Comparison of ENCODE assay signal across 14 cellular contexts in the genomic region with DNA sequence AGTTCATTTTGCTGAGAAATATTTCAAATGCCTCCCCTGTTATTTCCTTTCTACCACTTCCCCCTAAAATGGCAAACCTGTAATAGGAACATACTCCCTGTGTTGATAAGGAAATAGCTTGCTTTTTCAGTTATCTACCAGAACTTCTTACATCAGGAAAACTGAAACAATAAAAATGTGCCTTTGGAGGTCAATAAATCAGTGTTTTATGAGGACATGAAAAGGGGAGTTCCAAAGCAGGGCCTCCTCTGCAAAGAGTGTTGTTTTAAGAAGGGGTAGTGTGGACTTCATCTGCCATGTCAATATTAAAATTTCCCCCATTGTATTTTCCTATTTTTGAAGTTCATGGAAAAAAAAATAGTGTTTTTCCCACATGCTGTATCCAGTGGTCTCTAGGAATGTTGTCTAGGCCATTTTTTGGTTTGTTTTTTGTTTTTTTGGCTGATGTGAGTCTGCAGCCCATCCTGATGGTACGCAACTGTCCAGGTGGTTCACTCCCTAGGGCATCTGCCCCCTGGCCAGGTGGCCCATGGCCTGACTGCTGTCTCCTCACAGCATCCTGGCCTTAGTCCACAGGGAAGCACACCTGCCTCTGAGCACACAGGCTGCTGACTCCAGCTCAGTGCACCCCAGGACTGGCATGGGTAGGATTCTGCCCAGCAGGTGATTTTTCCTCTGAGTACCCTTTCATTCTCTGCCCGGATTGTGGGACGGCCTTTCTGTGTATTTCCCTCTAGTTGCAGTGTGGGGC. TPM values are rescaled to one million over a fixed set of nuclear protein-coding genes. Genes with fewer than 3 reads are reported as not detected.
DNase-seq lines count a peak whose midpoint lies in the region; ATAC-seq, FAIRE-seq and TF ChIP-seq lines count a peak whose summit lies in the region.
"Had no signal": no experiment of that assay in that cellular context is flagged by ENCODE, and none has a peak within 500 bp of the region (broad histone marks: within the 10 kb centered on the region; RNA-seq: fewer than 3 reads in every experiment).

No MANE protein-coding gene starts in this region.

- H3K4me1 ChIP-seq in HepG2 (ENCODE audit: insufficient read depth, low read length) (peaks cover 50% of the 10 kb centered on the region), right lobe of liver (peaks cover 0 to 8% (median 3%) of the 10 kb centered on the region in 4 donors), PC-3 (ENCODE audit: insufficient read depth, low read length) (peaks cover 63% of the 10 kb centered on the region), endothelial cell of umbilical vein (ENCODE audit: control insufficient read depth, extremely low read depth, insufficient read depth, low read length) (peaks cover 83% of the 10 kb centered on the region)

- no peak overlapping the region for H3K27ac ChIP-seq in HepG2 (ENCODE audit: extremely low read length, insufficient read depth, low read length)
- no peak overlapping the region for H3K27ac ChIP-seq in right lobe of liver
- peak overlapping the region; percentile 85 for H3K27ac ChIP-seq in PC-3 (ENCODE audit: low read length)
- peak overlapping the region; percentile 27 for H3K27ac ChIP-seq in endothelial cell of umbilical vein (ENCODE audit: insufficient read depth, low read depth, low read length)
- H3K27ac ChIP-seq: adrenal gland, SJSA1 had no signal

- DNase-seq in HepG2 (ENCODE audit: low spot score) (no peak), right lobe of liver (no peak), PC-3 (no peak), endothelial cell of umbilical vein (ENCODE audit: low read depth, low spot score) (peak; percentile 91), NCI-H446 (lab: John Stamatoyannopoulos, UW) (no peak)
- DNase-seq: activated T-cell treated with anti-CD3 and anti-CD28 coated beads for 4 hours, cortex of kidney, GOT3, NCI-H2171 had no signal

- H3F3A ChIP-seq in PC-3 (ENCODE audit: low read length, unreplicated experiment) = peaks cover 3% of the 10 kb centered on the region

- TF ChIP-seq CTCF in HepG2 (CRISPR knock-in tag; IDR thresholded peaks at IDR 0.05) (no peak), right lobe of liver (IDR thresholded peaks at IDR 0.05) (no peak), PC-3 (conservative IDR thresholded peaks at IDR 0.05; ENCODE audit: low read depth, low read length) (no peak), endothelial cell of umbilical vein (IDR thresholded peaks at IDR 0.05; ENCODE audit: extremely low read depth in 1 of 2, insufficient read depth in 1 of 2, low read depth in 1 of 2, low read length in 2 of 2) (no peak)

- H4K20me1 ChIP-seq in HepG2 (ENCODE audit: insufficient read depth, low read length) = no peaks in the 10 kb centered on the region
- H4K20me1 ChIP-seq in PC-3 (ENCODE audit: low read length) = peaks cover 14% of the 10 kb centered on the region; the same call in 1 of the 2 replicates
- no peaks in the 10 kb centered on the region for H4K20me1 ChIP-seq in endothelial cell of umbilical vein (replicated peaks; ENCODE audit: control insufficient read depth, extremely low read depth, insufficient read depth, low read length)

- FAIRE-seq in HepG2 (lab: Jason Lieb, UNC) (no peak), endothelial cell of umbilical vein (lab: Jason Lieb, UNC) (no peak)

- H3K4me3 ChIP-seq in HepG2 (replicated peaks in 1 of 3; ENCODE audit: insufficient read depth in 1 of 3, low read depth in 2 of 3, low read length in 3 of 3) = no peak overlapping the region
- no peak overlapping the region for H3K4me3 ChIP-seq in right lobe of liver
- peak overlapping the region; percentile 55 for H3K4me3 ChIP-seq in PC-3 (ENCODE audit: low read length)
- H3K4me3 ChIP-seq in endothelial cell of umbilical vein (replicated peaks in 1 of 3; ENCODE audit: insufficient read depth in 1 of 3, low read depth in 1 of 3, low read length in 3 of 3) = no peak overlapping the region
- H3K4me3 ChIP-seq: adrenal gland, SJSA1 had no signal

- in situ Hi-C loops in HepG2 (cut with HindIII; ENCODE audit: extremely low pct_ligation_motif_present, low pct_unique_long_range_greater_than_20kb) = loop anchor here (10.0 kb wide), 1 partner anchor 66 kb away; no protein-coding TSS in a partner anchor

- TF ChIP-seq EP300 in HepG2 (IDR thresholded peaks at IDR 0.05; ENCODE audit: low read depth in 2 of 2, low read length in 2 of 2) = no peak
- no peak for TF ChIP-seq EP300 in HepG2 (CRISPR knock-in tag; IDR thresholded peaks at IDR 0.05; ENCODE audit: borderline replicate concordance)

- POLR2A ChIA-PET in HepG2 (lab: Yijun Ruan, JAX) (no interaction called here), PC-3 (lab: Charles Lee; ENCODE audit: unreplicated experiment) (interaction anchor here (0.5 to 1.1 kb wide), 2 partner anchors 10 to 59 kb away, joined by 3 to 4 read pairs; no protein-coding TSS in a partner anchor), endothelial cell of umbilical vein (lab: Charles Lee) (no interaction called here)

- H3K36me3 ChIP-seq in HepG2 (replicated peaks in 1 of 2; ENCODE audit: control insufficient read depth in 1 of 2, insufficient read depth in 2 of 2, low read length in 2 of 2) (no peaks in the 10 kb centered on the region), right lobe of liver (no peaks in the 10 kb centered on the region), PC-3 (ENCODE audit: low read depth, low read length) (no peaks in the 10 kb centered on the region), endothelial cell of umbilical vein (ENCODE audit: control insufficient read depth in 2 of 2, extremely low read depth in 1 of 2, insufficient read depth in 2 of 2, low read length in 2 of 2) (no peaks in the 10 kb centered on the region)
- H3K36me3 ChIP-seq: adrenal gland, SJSA1 had no signal

- intact Hi-C loops in HepG2 (cut with micrococcal nuclease; ENCODE audit: unreplicated experiment) = no loop called here
- intact Hi-C loops in right lobe of liver (cut with DNase I) = no loop called here
- intact Hi-C loops in PC-3 (cut with micrococcal nuclease) = loop anchor here (1.0 to 5.0 kb wide), 4 partner anchors 58 to 253 kb away; no protein-coding TSS in a partner anchor
- intact Hi-C loops in endothelial cell of umbilical vein (cut with micrococcal nuclease) = loop anchor here (2.0 to 5.0 kb wide), 2 partner anchors 73 to 256 kb away; no protein-coding TSS in a partner anchor

- H3K27me3 ChIP-seq in HepG2 (ENCODE audit: control insufficient read depth in 1 of 2, insufficient read depth in 2 of 2, low read length in 2 of 2) = peaks cover 0 to 7% of the 10 kb centered on the region in 2 experiments; a peak in 1 of 5 replicates
- H3K27me3 ChIP-seq in right lobe of liver = peaks cover 0 to 14% of the 10 kb centered on the region in 2 donors
- H3K27me3 ChIP-seq in PC-3 (ENCODE audit: low read length) = no peaks in the 10 kb centered on the region
- H3K27me3 ChIP-seq in endothelial cell of umbilical vein (ENCODE audit: control insufficient read depth in 2 of 2, insufficient read depth in 2 of 2, low read length in 2 of 2) = no peaks in the 10 kb centered on the region

- WGBS in HepG2 (ENCODE audit: low lambda C conversion rate) = 79% methylated on average over 3 of the region's 3 CpGs
- 70% methylated on average over 2 of the region's 3 CpGs for WGBS in right lobe of liver (ENCODE audit: insufficient coverage, low coverage, low lambda C conversion rate, missing lambda C conversion rate)

- H3K9me1 ChIP-seq in endothelial cell of umbilical vein (replicated peaks; ENCODE audit: control insufficient read depth, extremely low read depth, insufficient read depth, low read length) = no peaks in the 10 kb centered on the region

- H3K9ac ChIP-seq in HepG2 (ENCODE audit: insufficient read depth, low read depth, low read length) (no peak overlapping the region), PC-3 (ENCODE audit: low read length) (peak overlapping the region; percentile 59), endothelial cell of umbilical vein (replicated peaks; ENCODE audit: extremely low read depth, insufficient read depth, low read length) (peak overlapping the region; percentile 30)

- no peak for TF ChIP-seq POLR2A in HepG2 (IDR thresholded peaks at IDR 0.05; ENCODE audit: insufficient read depth in 1 of 2, low read depth in 2 of 2, low read length in 2 of 2)
- no peak for TF ChIP-seq POLR2A in right lobe of liver (IDR thresholded peaks at IDR 0.05)
- no peak for TF ChIP-seq POLR2A in endothelial cell of umbilical vein (IDR thresholded peaks at IDR 0.05; ENCODE audit: low read depth, low read length)

- BruUV-seq in HepG2 (replicated peaks; lab: Mats Ljungman, UMichigan) (no TSS peak), PC-3 (replicated peaks; lab: Mats Ljungman, UMichigan) (TSS peak; percentile 90), endothelial cell of umbilical vein (replicated peaks; lab: Mats Ljungman, UMichigan) (no TSS peak)

- dilution Hi-C loops in endothelial cell of umbilical vein (cut with MboI; ENCODE audit: extremely low pct_ligation_motif_present, low sequenced_read_pairs) = no loop called here

- CTCF ChIA-PET in HepG2 (lab: Yijun Ruan, JAX; ENCODE audit: low intra/inter-chr PET ratio, low total read pairs) = no interaction called here
- CTCF ChIA-PET in PC-3 (lab: Charles Lee) = interaction anchor here (1.3 to 1.7 kb wide), 2 partner anchors 71 to 97 kb away, joined by 6 to 7 read pairs; no protein-coding TSS in a partner anchor
- CTCF ChIA-PET in endothelial cell of umbilical vein (lab: Charles Lee) = interaction anchor here (0.7 to 2.7 kb wide), 12 partner anchors 9 to 257 kb away, joined by 3 to 8 read pairs (median 4); no protein-coding TSS in a partner anchor

- H3K79me2 ChIP-seq in HepG2 (ENCODE audit: insufficient read depth, low read length) (peaks cover 19% of the 10 kb centered on the region), PC-3 (ENCODE audit: low read length) (peaks cover 78% of the 10 kb centered on the region), endothelial cell of umbilical vein (ENCODE audit: control insufficient read depth, insufficient read depth, low read length) (no peaks in the 10 kb centered on the region)

- no peak overlapping the region for H2AFZ ChIP-seq in HepG2 (ENCODE audit: low read length)
- H2AFZ ChIP-seq in PC-3 (ENCODE audit: low read length) = no peak overlapping the region
- no peak overlapping the region for H2AFZ ChIP-seq in endothelial cell of umbilical vein (ENCODE audit: low read depth, low read length)

- H3K9me2 ChIP-seq in PC-3 (replicated peaks; ENCODE audit: low read length) = no peaks in the 10 kb centered on the region

- H3K4me2 ChIP-seq in HepG2 (ENCODE audit: low read depth, low read length) (peak overlapping the region; percentile 36), PC-3 (ENCODE audit: low read length) (peak overlapping the region; percentile 89), endothelial cell of umbilical vein (ENCODE audit: insufficient read depth, low read length) (peak overlapping the region; percentile 9)

- H3K9me3 ChIP-seq in HepG2 (ENCODE audit: low read length) = no peaks in the 10 kb centered on the region
- H3K9me3 ChIP-seq in right lobe of liver = no peaks in the 10 kb centered on the region
- no peaks in the 10 kb centered on the region for H3K9me3 ChIP-seq in PC-3 (ENCODE audit: low read length)
- H3K9me3 ChIP-seq in endothelial cell of umbilical vein (replicated peaks; ENCODE audit: control insufficient read depth, insufficient read depth, low read length) = no peaks in the 10 kb centered on the region
- H3K9me3 ChIP-seq: adrenal gland had no signal

- no peak for ATAC-seq in HepG2
- ATAC-seq in right lobe of liver = no peak
- no peak for ATAC-seq in PC-3
- ATAC-seq in HG02870 (IDR thresholded peaks at IDR 0.05; ENCODE audit: unreplicated experiment) = no peak
- ATAC-seq in GM21529 (IDR thresholded peaks at IDR 0.05; ENCODE audit: unreplicated experiment) = no peak
- no peak for ATAC-seq in GM19023 (IDR thresholded peaks at IDR 0.05; ENCODE audit: unreplicated experiment)

- no peak for TF ChIP-seq RAD21 in HepG2 (CRISPR knock-in tag; IDR thresholded peaks at IDR 0.05)

RNA-seq across cellular contexts. Expression of a gene that starts 3.8 kb away (rescaled TPM):
- total RNA-seq in HepG2 (2016; rRNA removed; fragmentation: Illumina TruSeq; extraction: Trizol) (3.6 and 4.6 TPM in 2 replicates), right lobe of liver (1 to 10 TPM in 3 of 6 experiments, under 1 TPM in 3; 0.27 to 2.1 (median 0.81) TPM), PC-3 (2014; rRNA removed) (25.9 and 26.5 TPM in 2 replicates), endothelial cell of umbilical vein (11.1 and 11.9 TPM in 2 replicates)
- total RNA-seq in HepG2 (2016; cell fraction: cytosol; rRNA removed; fragmentation: Illumina TruSeq; extraction: Trizol; ENCODE audit: low read depth) = 2.4 and 4.4 TPM in 2 replicates
- 4.2 and 4.6 TPM in 2 replicates for total RNA-seq in HepG2 (2016; cell fraction: insoluble cytoplasmic fraction; rRNA removed; fragmentation: Illumina TruSeq; extraction: Trizol)
- 2.7 and 3.6 TPM in 2 replicates for total RNA-seq in HepG2 (2016; cell fraction: membrane; rRNA removed; fragmentation: Illumina TruSeq; extraction: Trizol)
- total RNA-seq in HepG2 (2016; cell fraction: nucleus; rRNA removed; fragmentation: Illumina TruSeq; extraction: Trizol) = 7.2 and 7.4 TPM in 2 replicates
- polyA plus RNA-seq in HepG2 (2011; rRNA removed) (6.4 and 8.2 TPM in 2 replicates), endothelial cell of umbilical vein (7.5 and 10.4 TPM in 2 replicates)
- polyA plus RNA-seq in HepG2 (2011; cell fraction: cytosol; rRNA removed) = 5.6 and 6.7 TPM in 2 replicates
- polyA plus RNA-seq in HepG2 (2011; cell fraction: nucleus; rRNA removed) = 8.3 and 10.7 TPM in 2 replicates
- polyA plus RNA-seq in HepG2 (2012) = 1.2 and 2.9 TPM in 2 replicates
- polyA plus RNA-seq in HepG2 (2016; cell fraction: cytosol; fragmentation: Illumina TruSeq; extraction: Trizol; ENCODE audit: low read depth) = 1.3 and 2.0 TPM in 2 replicates
- 2.5 and 2.7 TPM in 2 replicates for polyA plus RNA-seq in HepG2 (2016; cell fraction: insoluble cytoplasmic fraction; fragmentation: Illumina TruSeq; extraction: Trizol; ENCODE audit: low read depth)
- polyA plus RNA-seq in HepG2 (2016; cell fraction: membrane; fragmentation: Illumina TruSeq; extraction: Trizol; ENCODE audit: low read depth) = 2.9 and 3.0 TPM in 2 replicates
- 12.9 and 13.2 TPM in 2 replicates for polyA plus RNA-seq in HepG2 (2016; cell fraction: nucleus; fragmentation: Illumina TruSeq; extraction: Trizol; ENCODE audit: insufficient read depth, low read depth)
- 6.1 and 14.1 TPM in 2 replicates for polyA minus RNA-seq in HepG2 (2011; rRNA and poly(A)+ RNA removed; ENCODE audit: low replicate concordance)
- 6.1 and 7.0 TPM in 2 replicates for polyA minus RNA-seq in HepG2 (2011; cell fraction: cytosol; rRNA and poly(A)+ RNA removed)
- 8.5 and 10.9 TPM in 2 replicates for polyA minus RNA-seq in HepG2 (2011; cell fraction: nucleus; rRNA and poly(A)+ RNA removed)
- polyA plus RNA-seq in endothelial cell of umbilical vein (2011; cell fraction: cytosol; rRNA removed) = 6.0 and 6.9 TPM in 2 replicates
- 15.4 and 22.9 TPM in 2 replicates for polyA plus RNA-seq in endothelial cell of umbilical vein (2011; cell fraction: nucleus; rRNA removed)
- 2.4 and 5.1 TPM in 2 replicates for polyA plus RNA-seq in endothelial cell of umbilical vein (2012)
- polyA minus RNA-seq in endothelial cell of umbilical vein = 16.8 and 17.4 TPM in 2 replicates
- polyA minus RNA-seq in endothelial cell of umbilical vein (2011; cell fraction: cytosol; rRNA and poly(A)+ RNA removed) = 1.5 TPM
- polyA minus RNA-seq in endothelial cell of umbilical vein (2011; cell fraction: nucleus; rRNA and poly(A)+ RNA removed) = 15.6 and 16.1 TPM in 2 replicates
- total RNA-seq: SJSA1 had no signal

Comparison
In these comparisons a context has a peak if more than half of its experiments do, and no peak if none do; other contexts are left out.
1. H3K27ac ChIP-seq: peak in PC-3 (single experiment) and endothelial cell of umbilical vein (single experiment); none in HepG2 (single experiment) and right lobe of liver (0 of 3).
2. H3K4me2 ChIP-seq: peak in every context shown above with its lines; median percentile 89 in PC-3; 36 in HepG2; 9 in endothelial cell of umbilical vein.
3. intact Hi-C loops: an anchor here in PC-3 (1.0 to 5.0 kb wide) and endothelial cell of umbilical vein (2.0 to 5.0 kb wide); none called in HepG2 and right lobe of liver.